ENCODE assay signal across 33 cellular contexts in genomic region chr6:159890802-159891201, GRCh38. TPM values are rescaled to one million over a fixed set of nuclear protein-coding genes. Genes with fewer than 3 reads are reported as not detected.
"Had no signal": no experiment of that assay in that cellular context is flagged by ENCODE, and none has a peak within 500 bp of the region (broad histone marks: within the 10 kb centered on the region; RNA-seq: fewer than 3 reads in every experiment).

Gene MAS1 (plus strand): TSS chr6:159890988. CDS start chr6:159906956, 15,968 bp downstream.

- ATAC-seq: activated naive CD4-positive, alpha-beta T cell treated with anti-CD3 and anti-CD28 coated beads, Interleukin-2, amount 50 U/mL, for 72 hours; effector memory CD8-positive, alpha-beta T cell; gastroesophageal sphincter; natural killer cell; stimulated activated memory B cell treated with anti-CD40 and anti-IgM and Interleukin-4, amounts not matched to agents 10 μg/mL and 1 μg/mL and 100 μg/mL, for 72 hours; stimulated activated naive CD8-positive, alpha-beta T cell treated with anti-CD3 and anti-CD28 coated beads, Interleukin-15, amount 100 ng/mL, for 72 hours; upper lobe of right lung had no signal

- H3K4me1 Mint-ChIP-seq: activated CD4-positive, alpha-beta T cell treated with anti-CD3 and anti-CD28 coated beads, Interleukin-2, amount 10 ng/mL, durations not matched to agents 24 days and 14 days; natural killer cell; stimulated activated memory B cell treated with anti-CD40 and anti-IgM and Interleukin-4, amounts not matched to agents 10 μg/mL and 1 μg/mL and 100 μg/mL, for 72 hours; stimulated activated naive CD8-positive, alpha-beta T cell treated with anti-CD3 and anti-CD28 coated beads, Interleukin-15, amount 100 ng/mL, for 72 hours had no signal

- H3K4me2 ChIP-seq: smooth muscle cell had no signal

- DNase-seq: activated CD4-positive, alpha-beta memory T cell treated with anti-CD3 and anti-CD28 coated beads for 36 hours; activated CD4-positive, alpha-beta T cell treated with anti-CD3 and anti-CD28 coated beads, Interleukin-2, amount 10 ng/mL, durations not matched to agents 24 days and 14 days; activated CD4-positive, CD25-positive, alpha-beta regulatory T cell treated with anti-CD3 and anti-CD28 coated beads, Interleukin-2, amount 50 U/mL, for 72 hours; activated CD8-positive, alpha-beta memory T cell treated with anti-CD3 and anti-CD28 coated beads, Interleukin-2, amount 50 U/mL, for 4 hours; activated T-cell treated with anti-CD3 and anti-CD28 coated beads, Interleukin-2, amount 50 U/mL, for 1 hour; cerebellar nuclear complex; colonic mucosa; effector memory CD8-positive, alpha-beta T cell; erythroblast; head of caudate nucleus; kidney; natural killer cell; retina; sigmoid colon; stimulated activated CD4-positive, alpha-beta T cell treated with anti-CD3 and anti-CD28 coated beads, Interleukin-1b, Interleukin-23, amount 100 ng/mL, for 48 hours; stimulated activated CD4-positive, alpha-beta T cell treated with anti-CD3 and anti-CD28 coated beads, Interleukin-4, amount 100 ng/mL, for 4 hours; stimulated activated CD8-positive, alpha-beta memory T cell treated with anti-CD3 and anti-CD28 coated beads, Interleukin-4, amount 100 ng/mL, for 48 hours; stimulated activated naive CD8-positive, alpha-beta T cell treated with anti-CD3 and anti-CD28 coated beads, Interleukin-15, amount 100 ng/mL, for 72 hours; substantia nigra; T-helper 2 cell; thyroid gland; upper lobe of right lung had no signal

- H3K9me3 ChIP-seq: colonic mucosa, gastroesophageal sphincter, sigmoid colon, thyroid gland, upper lobe of right lung had no signal

- H3K27me3 ChIP-seq: cardiac muscle cell, colonic mucosa, thyroid gland had no signal

- H3K27ac Mint-ChIP-seq: activated CD4-positive, alpha-beta memory T cell treated with anti-CD3 and anti-CD28 coated beads for 36 hours; activated CD4-positive, alpha-beta T cell treated with anti-CD3 and anti-CD28 coated beads, Interleukin-2, amount 10 ng/mL, durations not matched to agents 24 days and 14 days; activated T-helper 2 cell treated with anti-CD3 and anti-CD28 coated beads, Interferon-gamma antibody, Interleukin-2, Interleukin-4, amounts not matched to agents 10 μg/mL and 5 μg/mL and 100 μg/mL, durations not matched to agents 14 hours and 24 hours and 36 hours; effector memory CD8-positive, alpha-beta T cell; natural killer cell; stimulated activated memory B cell treated with anti-CD40 and anti-IgM and Interleukin-4, amounts not matched to agents 10 μg/mL and 1 μg/mL and 100 μg/mL, for 72 hours; stimulated activated naive CD8-positive, alpha-beta T cell treated with anti-CD3 and anti-CD28 coated beads, Interleukin-15, amount 100 ng/mL, for 72 hours had no signal

- H3K36me3 ChIP-seq: cardiac muscle cell, colonic mucosa, gastroesophageal sphincter, sigmoid colon, thyroid gland, upper lobe of right lung had no signal

- H3K9me3 Mint-ChIP-seq: activated CD4-positive, alpha-beta memory T cell treated with anti-CD3 and anti-CD28 coated beads for 36 hours; activated CD4-positive, alpha-beta T cell treated with anti-CD3 and anti-CD28 coated beads, Interleukin-2, amount 10 ng/mL, durations not matched to agents 24 days and 14 days; activated naive CD4-positive, alpha-beta T cell treated with anti-CD3 and anti-CD28 coated beads, Interleukin-2, amount 50 U/mL, for 72 hours; activated T-helper 2 cell treated with anti-CD3 and anti-CD28 coated beads, Interferon-gamma antibody, Interleukin-2, Interleukin-4, amounts not matched to agents 10 μg/mL and 5 μg/mL and 100 μg/mL, durations not matched to agents 14 hours and 24 hours and 36 hours; effector memory CD8-positive, alpha-beta T cell; natural killer cell; stimulated activated memory B cell treated with anti-CD40 and anti-IgM and Interleukin-4, amounts not matched to agents 10 μg/mL and 1 μg/mL and 100 μg/mL, for 72 hours; stimulated activated naive CD8-positive, alpha-beta T cell treated with anti-CD3 and anti-CD28 coated beads, Interleukin-15, amount 100 ng/mL, for 72 hours had no signal

- H3K4me3 Mint-ChIP-seq: activated CD4-positive, alpha-beta memory T cell treated with anti-CD3 and anti-CD28 coated beads for 36 hours; activated CD4-positive, alpha-beta T cell treated with anti-CD3 and anti-CD28 coated beads, Interleukin-2, amount 10 ng/mL, durations not matched to agents 24 days and 14 days; effector memory CD8-positive, alpha-beta T cell; natural killer cell; stimulated activated memory B cell treated with anti-CD40 and anti-IgM and Interleukin-4, amounts not matched to agents 10 μg/mL and 1 μg/mL and 100 μg/mL, for 72 hours; stimulated activated naive CD8-positive, alpha-beta T cell treated with anti-CD3 and anti-CD28 coated beads, Interleukin-15, amount 100 ng/mL, for 72 hours had no signal

- H3K36me3 Mint-ChIP-seq: activated CD4-positive, alpha-beta memory T cell treated with anti-CD3 and anti-CD28 coated beads for 36 hours; activated naive CD4-positive, alpha-beta T cell treated with anti-CD3 and anti-CD28 coated beads, Interleukin-2, amount 50 U/mL, for 72 hours; natural killer cell; stimulated activated memory B cell treated with anti-CD40 and anti-IgM and Interleukin-4, amounts not matched to agents 10 μg/mL and 1 μg/mL and 100 μg/mL, for 72 hours had no signal

- H3K4me3 ChIP-seq: cardiac muscle cell, colonic mucosa, gastroesophageal sphincter, sigmoid colon, smooth muscle cell, thyroid gland, upper lobe of right lung had no signal

- H3K4me1 ChIP-seq: colonic mucosa, gastroesophageal sphincter, sigmoid colon, thyroid gland, upper lobe of right lung had no signal

- H3K27ac ChIP-seq: cardiac muscle cell, colonic mucosa, gastroesophageal sphincter, sigmoid colon, thyroid gland, upper lobe of right lung had no signal

RNA-seq across cellular contexts. Expression of gene MAS1, which starts in this region (rescaled TPM):
- total RNA-seq: activated CD4-positive, alpha-beta memory T cell treated with anti-CD3 and anti-CD28 coated beads for 36 hours; activated CD4-positive, alpha-beta T cell treated with anti-CD3 and anti-CD28 coated beads, Interleukin-2, amount 10 ng/mL, durations not matched to agents 24 days and 14 days; activated CD8-positive, alpha-beta memory T cell treated with anti-CD3 and anti-CD28 coated beads for 36 hours; activated T-helper 2 cell treated with anti-CD3 and anti-CD28 coated beads, Interferon-gamma antibody, Interleukin-2, Interleukin-4, amounts not matched to agents 10 μg/mL and 5 μg/mL and 100 μg/mL, durations not matched to agents 14 hours and 24 hours and 36 hours; cardiac muscle cell; colonic mucosa; fibroblast of lung; fibroblast of villous mesenchyme; gastroesophageal sphincter; kidney; natural killer cell; osteocyte; progenitor cell of endocrine pancreas; sigmoid colon; smooth muscle cell; thyroid gland; upper lobe of right lung had no signal
- polyA plus RNA-seq: cardiac muscle cell, fibroblast of lung, smooth muscle cell had no signal
